Comparison of ENCODE assay signal across 14 cellular contexts in the genomic region with DNA sequence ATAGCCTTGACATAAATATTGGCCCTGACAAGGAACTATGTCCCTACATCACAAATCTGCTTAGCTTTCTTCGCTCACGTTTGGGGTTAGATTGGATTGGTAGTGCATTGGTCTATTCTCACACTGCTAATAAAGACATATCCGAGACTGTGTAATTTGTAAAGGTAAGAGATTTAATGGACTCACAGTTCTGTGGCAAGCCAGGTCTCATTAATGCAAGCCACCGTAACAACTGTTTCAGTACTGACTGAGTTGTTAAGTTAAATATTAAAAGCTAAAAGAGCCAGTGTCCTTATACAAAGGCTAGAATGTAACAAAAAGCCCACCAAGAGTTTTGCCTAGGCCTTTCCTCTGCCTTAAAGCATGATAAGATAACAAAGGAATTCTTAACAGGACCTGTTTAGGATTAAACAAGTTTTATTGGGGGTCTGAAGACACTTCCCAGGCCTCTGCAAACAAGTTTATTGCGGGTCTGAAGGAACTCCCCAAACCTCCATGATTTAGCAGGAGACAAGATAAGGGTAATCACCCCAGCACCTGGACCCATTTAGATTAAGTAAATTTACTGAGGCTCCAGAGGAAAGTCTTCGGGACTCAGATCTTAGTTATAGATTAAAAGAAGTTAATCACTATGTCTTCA.
DNase-seq lines count a peak whose midpoint lies in the region; TF ChIP-seq lines count a peak whose summit lies in the region.
"Had no signal": no experiment of that assay in that cellular context is flagged by ENCODE, and none has a peak within 500 bp of the region (broad histone marks: within the 10 kb centered on the region; RNA-seq: fewer than 3 reads in every experiment).

No MANE protein-coding gene starts in this region.

- peak overlapping the region; percentile 87 to 97 (median 92) for H3K27ac Mint-ChIP-seq in nephron
- H3K27ac Mint-ChIP-seq: B cell; CD8-positive, alpha-beta T cell had no signal

- no peaks in the 10 kb centered on the region for H3K27me3 ChIP-seq in kidney epithelial cell (ENCODE audit: control insufficient read depth, insufficient read depth, low read length)
- H3K27me3 ChIP-seq: BLaER1 treated with 17β-estradiol and CSF1 and Interleukin-3, amounts not matched to agents 10 nM and 100 nM had no signal

- H3K4me3 ChIP-seq in kidney epithelial cell (ENCODE audit: low read depth, low read length): no peak overlapping the region
- H3K4me3 ChIP-seq: GM23248 had no signal

- H3K36me3 ChIP-seq in kidney epithelial cell (ENCODE audit: control insufficient read depth, insufficient read depth, low read length): no peaks in the 10 kb centered on the region

- peaks cover 9% of the 10 kb centered on the region for H3K27me3 Mint-ChIP-seq in nephron (ENCODE audit: low read depth)
- H3K27me3 Mint-ChIP-seq: B cell had no signal

- no peaks in the 10 kb centered on the region for H3K4me1 Mint-ChIP-seq in nephron

- peaks cover 36% of the 10 kb centered on the region for H3K9me3 Mint-ChIP-seq in nephron

- H3K36me3 Mint-ChIP-seq in nephron (ENCODE audit: low read depth): peaks cover 6% of the 10 kb centered on the region

- TF ChIP-seq CTCF in kidney epithelial cell (IDR thresholded peaks at IDR 0.05; ENCODE audit: insufficient read depth, low read length, poor library complexity, severe bottlenecking): no peak
- TF ChIP-seq CTCF in nephron (IDR thresholded peaks at IDR 0.05; ENCODE audit: unreplicated experiment in 3 of 3): no peak

- H3K4me3 Mint-ChIP-seq in nephron: no peak overlapping the region
- H3K4me3 Mint-ChIP-seq: B cell; CD8-positive, alpha-beta T cell had no signal

- DNase-seq in SK-N-DZ (ENCODE audit: low spot score): peak; percentile 8
- DNase-seq in kidney epithelial cell (ENCODE audit: low read depth): peak; percentile 9
- DNase-seq in SHP77 treated with DMSO at 0.1 percent for 48 hours (lab: John Stamatoyannopoulos, UW): no peak
- DNase-seq in amygdala (lab: John Stamatoyannopoulos, UW): no peak
- no peak for DNase-seq in NCI-H1436 treated with DMSO at 0.1 percent for 48 hours (lab: John Stamatoyannopoulos, UW)
- DNase-seq: CD8-positive, alpha-beta T cell; DMS 273 treated with DMSO at 0.1 percent for 48 hours; GDM1; GM23248; HCEC 1CT; IMR-90 had no signal

Comparison
In these comparisons a context has a peak if more than half of its experiments do, and no peak if none do; other contexts are left out.
1. DNase-seq: peak in SK-N-DZ (single experiment) and kidney epithelial cell (single experiment); none in SHP77 treated with DMSO at 0.1 percent for 48 hours (single experiment), amygdala (0 of 56) and NCI-H1436 treated with DMSO at 0.1 percent for 48 hours (single experiment).